8 cellular contexts compared by ENCODE assay signal in the genomic region with DNA sequence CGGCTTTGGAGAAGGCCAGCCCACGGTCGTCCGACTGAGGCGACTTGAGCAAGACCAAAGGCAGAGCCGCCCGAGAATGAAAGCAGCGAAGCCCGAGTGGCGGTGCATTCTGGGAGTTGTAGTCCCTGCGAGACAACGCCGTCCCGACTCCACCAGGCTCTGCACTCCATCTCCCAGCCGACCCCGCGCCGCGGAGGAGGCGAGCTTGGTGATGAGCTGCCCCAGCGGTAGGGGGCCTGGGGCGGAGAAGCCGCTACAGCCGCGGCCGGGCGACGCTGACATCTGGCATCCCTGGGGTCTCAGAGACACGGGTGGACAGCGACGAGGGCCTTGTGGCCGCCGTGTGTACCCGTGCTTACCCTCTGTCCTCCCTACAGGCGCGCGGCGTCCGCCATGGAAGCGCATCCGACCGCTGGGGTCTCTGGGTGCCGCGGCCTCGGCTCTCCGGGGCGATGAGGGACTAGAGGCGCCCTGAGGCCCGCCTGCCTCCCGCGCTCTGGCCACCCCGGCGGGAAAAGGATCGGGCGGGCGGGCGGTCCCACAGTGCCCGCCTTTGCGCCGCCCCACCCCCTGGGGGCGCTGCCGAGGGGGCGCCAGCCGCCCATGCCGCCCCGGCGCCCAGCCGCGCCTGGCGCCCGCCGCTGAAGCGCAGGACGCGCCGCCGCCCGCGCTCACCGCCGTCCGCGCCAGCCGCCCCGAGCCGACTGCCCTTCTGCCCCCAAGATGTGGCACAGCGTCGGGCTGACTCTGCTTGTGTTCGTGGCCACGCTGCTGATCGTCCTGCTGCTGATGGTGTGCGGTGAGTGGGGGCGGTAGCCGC. TPM values are rescaled to one million over a fixed set of nuclear protein-coding genes. Genes with fewer than 3 reads are reported as not detected.
DNase-seq lines count a peak whose midpoint lies in the region; ATAC-seq and TF ChIP-seq lines count a peak whose summit lies in the region.

A gene (plus strand): TSS at position 244 of the 820 bp plus-strand sequence. CDS start 480 bp downstream, at position 724.

- H3K4me3 ChIP-seq in GM12875 (ENCODE audit: low read depth, low read length) (peak within 1 kb of the TSS; percentile 86), parathyroid adenoma (ENCODE audit: low read depth, low read length) (peak within 1 kb of the TSS; percentile 97), transverse colon (peak within 1 kb of the TSS; percentile 64 to 100 (median 90))

- DNase-seq in NCI-H1417 treated with DMSO at 0.1 percent for 48 hours (lab: John Stamatoyannopoulos, UW) (peak; percentile 73), SW480 (ENCODE audit: low spot score) (peak; percentile 94), Right ventricle myocardium superior (peak; percentile 99), transverse colon (peak; percentile 98)
- peak; percentile 95 for DNase-seq in activated naive CD8-positive, alpha-beta T cell treated with anti-CD3 and anti-CD28 coated beads, Interleukin-2, amount 50 U/mL, for 24 hours

- intact Hi-C loops in Right ventricle myocardium superior (cut with DNase I) (no loop called here), transverse colon (cut with DNase I; ENCODE audit: low total_unique reads) (no loop called here)

- H3K36me3 ChIP-seq in parathyroid adenoma (ENCODE audit: control insufficient read depth, insufficient read depth, low read length) (no peaks in the 10 kb centered on the region), transverse colon (no peaks in the 10 kb centered on the region)

- in situ Hi-C loops in transverse colon (cut with MboI; ENCODE audit: low pct_ligation_motif_present in 1 of 4, low pct_unique_long_range_greater_than_20kb in 1 of 4, low sequenced_read_pairs in 3 of 4) = no loop called here

- peak; percentile 92 for ATAC-seq in HG02798 (IDR thresholded peaks at IDR 0.05; ENCODE audit: poor library complexity, unreplicated experiment)
- ATAC-seq in activated naive CD8-positive, alpha-beta T cell treated with anti-CD3 and anti-CD28 coated beads, Interleukin-2, amount 50 U/mL, for 24 hours = peak; percentile 97
- peak; percentile 99 for ATAC-seq in Right ventricle myocardium superior (ENCODE audit: poor library complexity)

- peaks cover 12% of the 10 kb centered on the region for H3K36me3 Mint-ChIP-seq in activated naive CD8-positive, alpha-beta T cell treated with anti-CD3 and anti-CD28 coated beads, Interleukin-2, amount 50 U/mL, for 24 hours (ENCODE audit: low read depth)

- H3K4me1 Mint-ChIP-seq in activated naive CD8-positive, alpha-beta T cell treated with anti-CD3 and anti-CD28 coated beads, Interleukin-2, amount 50 U/mL, for 24 hours = peaks cover 28% of the 10 kb centered on the region

- H3K27ac Mint-ChIP-seq in activated naive CD8-positive, alpha-beta T cell treated with anti-CD3 and anti-CD28 coated beads, Interleukin-2, amount 50 U/mL, for 24 hours = peak within 1 kb of the TSS; percentile 97

- 1% methylated on average over 79 of the region's 94 CpGs; no CpG with 5 or more reads in 1 of the 2 donors for WGBS in transverse colon (ENCODE audit: low coverage in 1 of 2), 2 donors

- H3K27me3 ChIP-seq in parathyroid adenoma (ENCODE audit: control insufficient read depth, insufficient read depth, low read length) (no peaks in the 10 kb centered on the region), transverse colon (no peaks in the 10 kb centered on the region)

- TF ChIP-seq EP300 in transverse colon (IDR thresholded peaks at IDR 0.05; ENCODE audit: low read depth) = no peak

- H3K9me3 ChIP-seq in parathyroid adenoma (ENCODE audit: control insufficient read depth, low read length) (no peaks in the 10 kb centered on the region), transverse colon (no peaks in the 10 kb centered on the region)

- H2AFZ ChIP-seq in parathyroid adenoma = peak within 1 kb of the TSS; percentile 77

- TF ChIP-seq CTCF in GM12875 (IDR thresholded peaks at IDR 0.05; ENCODE audit: borderline replicate concordance, insufficient read depth, low read depth, low read length) = peak; percentile 58
- TF ChIP-seq CTCF in parathyroid adenoma (IDR thresholded peaks at IDR 0.05) = peak; percentile 55
- peak; percentile 55 to 79 (median 62) for TF ChIP-seq CTCF in transverse colon (IDR thresholded peaks at IDR 0.05)

- peaks cover 20% of the 10 kb centered on the region for H3K79me2 ChIP-seq in parathyroid adenoma

- H3K4me2 ChIP-seq in parathyroid adenoma (ENCODE audit: low read length) = peak within 1 kb of the TSS; percentile 100

- no peaks in the 10 kb centered on the region for H3K27me3 Mint-ChIP-seq in activated naive CD8-positive, alpha-beta T cell treated with anti-CD3 and anti-CD28 coated beads, Interleukin-2, amount 50 U/mL, for 24 hours

- peak within 1 kb of the TSS; percentile 79 for H3K9ac ChIP-seq in parathyroid adenoma

- peak within 1 kb of the TSS; percentile 98 for H3K4me3 Mint-ChIP-seq in activated naive CD8-positive, alpha-beta T cell treated with anti-CD3 and anti-CD28 coated beads, Interleukin-2, amount 50 U/mL, for 24 hours

- TF ChIP-seq POLR2A in transverse colon (IDR thresholded peaks at IDR 0.05) = peak; percentile 72

- peaks cover 3% of the 10 kb centered on the region for H3K4me1 ChIP-seq in parathyroid adenoma
- peaks cover 4 to 21% (median 14%) of the 10 kb centered on the region in 4 donors for H3K4me1 ChIP-seq in transverse colon

- no peaks in the 10 kb centered on the region for H3K9me3 Mint-ChIP-seq in activated naive CD8-positive, alpha-beta T cell treated with anti-CD3 and anti-CD28 coated beads, Interleukin-2, amount 50 U/mL, for 24 hours

- H3K27ac ChIP-seq in parathyroid adenoma (peak within 1 kb of the TSS; percentile 77), transverse colon (peak within 1 kb of the TSS; percentile 94 to 100 (median 99))

RNA-seq across cellular contexts. Expression of the gene that starts here (rescaled TPM):
- 11.8 TPM for total RNA-seq in Right ventricle myocardium superior
- 10 to 100 TPM in 1 of 4 donors, 1 to 10 TPM in 3; 5.7 to 33.8 (median 6.7) TPM for total RNA-seq in transverse colon

Comparison
In these comparisons a context has a peak if more than half of its experiments do, and no peak if none do; other contexts are left out.
1. Peak in every context shown above with its lines: DNase-seq, ATAC-seq, H3K4me3 ChIP-seq and H3K27ac ChIP-seq.